ENCODE assay signal across 11 cellular contexts in the genomic region with DNA sequence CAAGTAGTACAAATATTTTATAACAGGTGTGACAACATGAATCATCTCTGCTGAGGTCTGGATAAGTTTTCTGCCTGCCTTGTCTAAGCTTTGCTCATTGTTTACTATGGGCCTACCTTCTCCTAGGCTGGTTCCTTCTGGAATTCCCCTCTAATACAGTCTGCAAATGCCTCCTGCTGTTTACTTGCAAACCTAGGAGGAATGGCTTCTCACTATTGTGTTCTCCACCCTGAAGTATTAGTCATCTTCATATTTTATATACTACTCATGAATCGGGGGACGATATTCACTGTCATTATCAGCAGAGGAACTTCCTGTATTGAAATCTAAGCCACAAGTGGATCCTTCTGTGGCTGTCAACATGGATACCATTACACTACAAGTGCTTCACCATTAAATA.
DNase-seq lines count a peak whose midpoint lies in the region; ATAC-seq and TF ChIP-seq lines count a peak whose summit lies in the region.
"Had no signal": no experiment of that assay in that cellular context is flagged by ENCODE, and none has a peak within 500 bp of the region (broad histone marks: within the 10 kb centered on the region; RNA-seq: fewer than 3 reads in every experiment).

No MANE protein-coding gene starts in this region.

- no peaks in the 10 kb centered on the region for H4K20me1 ChIP-seq in PC-9 (ENCODE audit: insufficient read depth)

- no peak overlapping the region for H3K4me3 ChIP-seq in PC-9
- H3K4me3 ChIP-seq in gastrocnemius medialis = no peak overlapping the region
- H3K4me3 ChIP-seq: thyroid gland had no signal

- no peak for TF ChIP-seq CTCF in PC-9 (conservative IDR thresholded peaks at IDR 0.05)
- no peak for TF ChIP-seq CTCF in gastrocnemius medialis (IDR thresholded peaks at IDR 0.05 in 4 of 5, conservative IDR thresholded peaks at IDR 0.05 in 1 of 5)

- H3K4me2 ChIP-seq in PC-9 = peak overlapping the region; percentile 24

- H3K79me2 ChIP-seq in PC-9 (ENCODE audit: low read depth) = no peaks in the 10 kb centered on the region

- no peak overlapping the region for H2AFZ ChIP-seq in PC-9

- ATAC-seq in gastrocnemius medialis (peak; percentile 64 to 89), HG03175 (IDR thresholded peaks at IDR 0.05; ENCODE audit: unreplicated experiment) (no peak)

- peaks cover 27% of the 10 kb centered on the region for H3F3A ChIP-seq in PC-9 (ENCODE audit: insufficient read depth, low read depth)

- TF ChIP-seq POLR2A in gastrocnemius medialis (IDR thresholded peaks at IDR 0.05) = no peak

- H3K9me3 ChIP-seq in PC-9 (ENCODE audit: insufficient read depth, low read depth) = peaks cover 15% of the 10 kb centered on the region; the same call in 1 of the 2 replicates
- H3K9me3 ChIP-seq in gastrocnemius medialis = no peaks in the 10 kb centered on the region
- H3K9me3 ChIP-seq: thyroid gland had no signal

- H3K27me3 ChIP-seq in PC-9 (ENCODE audit: insufficient read depth, low read depth) (no peaks in the 10 kb centered on the region), gastrocnemius medialis (no peaks in the 10 kb centered on the region)
- H3K27me3 ChIP-seq: thyroid gland had no signal

- POLR2A ChIA-PET in PC-9 (lab: Charles Lee; ENCODE audit: unreplicated experiment) = no interaction called here

- CTCF ChIA-PET in PC-9 (lab: Charles Lee) = no interaction called here

- H3K36me3 ChIP-seq in PC-9 (ENCODE audit: low read depth) (peaks cover 7% of the 10 kb centered on the region; the same call in 1 of the 2 replicates), gastrocnemius medialis (peaks cover 0 to 6% of the 10 kb centered on the region in 2 donors)
- H3K36me3 ChIP-seq: thyroid gland had no signal

- intact Hi-C loops in PC-9 (cut with micrococcal nuclease; ENCODE audit: unreplicated experiment) (loop anchor here (1.0 to 10.0 kb wide), 5 partner anchors 44 to 745 kb away; partner anchors contain the start of gene PLCL2), gastrocnemius medialis (cut with DNase I; ENCODE audit: low total_unique reads) (loop anchor here (10.0 kb wide), 1 partner anchor 265 kb away; no protein-coding TSS in a partner anchor)

- H3K9me2 ChIP-seq in PC-9 (ENCODE audit: insufficient read depth) = no peaks in the 10 kb centered on the region

- H3K4me1 ChIP-seq in PC-9 (replicated peaks; ENCODE audit: insufficient read depth) = peaks cover 45% of the 10 kb centered on the region
- H3K4me1 ChIP-seq in gastrocnemius medialis = peaks cover 22 to 34% of the 10 kb centered on the region in 2 donors
- H3K4me1 ChIP-seq: thyroid gland had no signal

- no TSS peak for BruUV-seq in PC-9 (replicated peaks; lab: Mats Ljungman, UMichigan)

- DNase-seq in SIG-M5 treated with dmso at 0.1 percent for 504 hours (lab: John Stamatoyannopoulos, UW; ENCODE audit: unreplicated experiment) (peak; percentile 13), SIG-M5 (lab: John Stamatoyannopoulos, UW) (no peak), PC-9 (peak; percentile 56 to 98), fibroblast of gingiva (ENCODE audit: low read depth) (peak; percentile 59), gastrocnemius medialis (no peak), cerebellar nuclear complex (lab: John Stamatoyannopoulos, UW) (no peak), GM19238 (ENCODE audit: insufficient read length, low spot score) (no peak)
- DNase-seq: activated naive CD4-positive, alpha-beta T cell treated with anti-CD3 and anti-CD28 coated beads, Interleukin-2, amount 50 U/mL, for 16 hours; AML-193; thyroid gland had no signal

- in situ Hi-C loops in gastrocnemius medialis (cut with MboI; ENCODE audit: low sequenced_read_pairs in 4 of 4) = loop anchor here in 3 of 4 donors (10.0 to 25.0 kb wide), 3 partner anchors 373 to 435 kb away; partner anchors contain the start of gene DAZL (in 3 of the 3)

- H3K27ac ChIP-seq in PC-9 = peak overlapping the region; percentile 90
- peak overlapping the region; percentile 59 to 82 (median 70) for H3K27ac ChIP-seq in gastrocnemius medialis
- H3K27ac ChIP-seq: thyroid gland had no signal

Comparison
In these comparisons a context has a peak if more than half of its experiments do, and no peak if none do; other contexts are left out.
1. DNase-seq: peak in SIG-M5 treated with dmso at 0.1 percent for 504 hours (single experiment), PC-9 (2 of 2) and fibroblast of gingiva (single experiment); none in SIG-M5 (single experiment), gastrocnemius medialis (0 of 2), cerebellar nuclear complex (0 of 2) and GM19238 (single experiment).